ENCODE assay signal across 1 cellular context in the genomic region with DNA sequence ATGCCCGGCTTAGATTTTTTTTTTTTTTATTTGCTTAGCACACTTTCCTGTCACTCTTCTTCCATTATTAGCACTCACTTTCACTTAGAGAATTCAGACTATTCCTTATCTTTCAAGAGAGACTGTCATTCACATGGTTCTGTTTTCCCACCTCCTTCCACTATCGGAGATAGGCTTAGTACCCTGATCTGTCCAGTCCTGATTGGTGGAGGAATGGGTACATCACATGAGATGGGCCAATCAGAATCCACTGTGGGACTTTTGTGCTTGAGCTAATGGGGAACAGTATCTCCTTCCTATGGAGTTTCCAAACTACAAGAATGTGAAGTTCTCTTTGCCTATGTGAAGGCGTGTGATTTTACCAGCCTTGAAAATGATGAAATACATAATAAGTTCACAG.
TF ChIP-seq lines count a peak whose summit lies in the region.

No MANE protein-coding gene starts in this region.

TF ChIP-seq in K562, 482 proteins besides CTCF, POLR2A, EP300 and RAD21:
- TF ChIP-seq, protein P1, sequence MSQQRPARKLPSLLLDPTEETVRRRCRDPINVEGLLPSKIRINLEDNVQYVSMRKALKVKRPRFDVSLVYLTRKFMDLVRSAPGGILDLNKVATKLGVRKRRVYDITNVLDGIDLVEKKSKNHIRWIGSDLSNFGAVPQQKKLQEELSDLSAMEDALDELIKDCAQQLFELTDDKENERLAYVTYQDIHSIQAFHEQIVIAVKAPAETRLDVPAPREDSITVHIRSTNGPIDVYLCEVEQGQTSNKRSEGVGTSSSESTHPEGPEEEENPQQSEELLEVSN (IDR thresholded peaks at IDR 0.05; ENCODE audit: borderline replicate concordance in 1 of 2, extremely low read depth in 1 of 2, insufficient read depth in 1 of 2, insufficient read length in 1 of 2, low read depth in 1 of 2, low read length in 1 of 2, poor library complexity in 1 of 2, severe bottlenecking in 1 of 2), result no peak
- TF ChIP-seq AFF4 (CRISPR knock-in tag; IDR thresholded peaks at IDR 0.05) (no peak), PKNOX1 (IDR thresholded peaks at IDR 0.05) (peak; percentile 70), NFYB (IDR thresholded peaks at IDR 0.05; ENCODE audit: extremely low read depth, insufficient read length) (peak; percentile 28)
